11 cellular contexts compared by ENCODE assay signal in genomic region chr5:132423443-132423898, GRCh38. TPM values are rescaled to one million over a fixed set of nuclear protein-coding genes. Genes with fewer than 3 reads are reported as not detected.
DNase-seq lines count a peak whose midpoint lies in the region; ATAC-seq, FAIRE-seq and TF ChIP-seq lines count a peak whose summit lies in the region.
"Had no signal": no experiment of that assay in that cellular context is flagged by ENCODE, and none has a peak within 500 bp of the region (broad histone marks: within the 10 kb centered on the region; RNA-seq: fewer than 3 reads in every experiment).

No MANE protein-coding gene starts in this region.

- CTCF ChIA-PET in activated CD8-positive, alpha-beta memory T cell treated with anti-CD3 and anti-CD28 coated beads, Interleukin-2, amount 10 ng/mL, durations not matched to agents 7 days and 5 days (lab: Charles Lee) = interaction anchor here (0.7 to 12.5 kb wide), 12 partner anchors 12 to 78 kb away, joined by 3 to 131 read pairs (median 9); partner anchors contain the start of gene IRF1
- CTCF ChIA-PET in activated CD4-positive, alpha-beta memory T cell treated with anti-CD3 and anti-CD28 coated beads, Interleukin-2, amount 10 ng/mL, durations not matched to agents 7 days and 5 days (lab: Charles Lee) = interaction anchor here (0.6 to 7.5 kb wide), 11 partner anchors 9 to 539 kb away, joined by 3 to 111 read pairs (median 5); partner anchors contain the start of gene IRF1
- CTCF ChIA-PET in HepG2 (lab: Yijun Ruan, JAX; ENCODE audit: low intra/inter-chr PET ratio, low total read pairs) = no interaction called here

- H3K27ac Mint-ChIP-seq in activated CD8-positive, alpha-beta memory T cell treated with anti-CD3 and anti-CD28 coated beads, Interleukin-2, amount 10 ng/mL, durations not matched to agents 7 days and 5 days = peak overlapping the region; percentile 98
- peak overlapping the region; percentile 91 for H3K27ac Mint-ChIP-seq in activated CD4-positive, alpha-beta memory T cell treated with anti-CD3 and anti-CD28 coated beads, Interleukin-2, amount 10 ng/mL, durations not matched to agents 7 days and 5 days
- H3K27ac Mint-ChIP-seq in neural progenitor cell = no peak overlapping the region

- no peaks in the 10 kb centered on the region for H3K27me3 ChIP-seq in HepG2 (ENCODE audit: control insufficient read depth in 1 of 2, insufficient read depth in 2 of 2, low read length in 2 of 2)
- H3K27me3 ChIP-seq in subcutaneous abdominal adipose tissue (ENCODE audit: control insufficient read depth in 5 of 5, insufficient read depth in 4 of 5, low read length in 5 of 5) = no peaks in the 10 kb centered on the region
- H3K27me3 ChIP-seq in neural progenitor cell = no peaks in the 10 kb centered on the region

- no peak for DNase-seq in activated CD8-positive, alpha-beta memory T cell treated with anti-CD3 and anti-CD28 coated beads, Interleukin-2, amount 10 ng/mL, durations not matched to agents 7 days and 5 days
- DNase-seq in activated CD8-positive, alpha-beta memory T cell treated with anti-CD3 and anti-CD28 coated beads for 24 hours = no peak
- DNase-seq in activated CD4-positive, alpha-beta memory T cell treated with anti-CD3 and anti-CD28 coated beads, Interleukin-2, amount 10 ng/mL, durations not matched to agents 7 days and 5 days = no peak
- DNase-seq in HepG2 (ENCODE audit: low spot score) (no peak), neural progenitor cell (ENCODE audit: low spot score) (no peak), AG08396 (ENCODE audit: low spot score) (no peak)
- DNase-seq: cortex of kidney, NCI-H226 had no signal

- H3K9me3 ChIP-seq in HepG2 (ENCODE audit: low read length) = no peaks in the 10 kb centered on the region
- H3K9me3 ChIP-seq in subcutaneous abdominal adipose tissue (ENCODE audit: control insufficient read depth in 5 of 5, low read length in 5 of 5) = no peaks in the 10 kb centered on the region
- H3K9me3 ChIP-seq in neural progenitor cell (ENCODE audit: low read depth) = no peaks in the 10 kb centered on the region

- FAIRE-seq in HepG2 (lab: Jason Lieb, UNC) = no peak

- WGBS in HepG2 (ENCODE audit: low lambda C conversion rate) = 85% methylated on average over 3 of the region's 3 CpGs

- H3F3A ChIP-seq in neural progenitor cell (ENCODE audit: low read depth) = no peaks in the 10 kb centered on the region

- no peaks in the 10 kb centered on the region for H3K27me3 Mint-ChIP-seq in activated CD8-positive, alpha-beta memory T cell treated with anti-CD3 and anti-CD28 coated beads, Interleukin-2, amount 10 ng/mL, durations not matched to agents 7 days and 5 days
- no peaks in the 10 kb centered on the region for H3K27me3 Mint-ChIP-seq in activated CD4-positive, alpha-beta memory T cell treated with anti-CD3 and anti-CD28 coated beads, Interleukin-2, amount 10 ng/mL, durations not matched to agents 7 days and 5 days
- H3K27me3 Mint-ChIP-seq in neural progenitor cell (ENCODE audit: insufficient read depth, low read depth) = peaks cover 10% of the 10 kb centered on the region

- intact Hi-C loops in HepG2 (cut with micrococcal nuclease; ENCODE audit: unreplicated experiment) = no loop called here

- peak overlapping the region; percentile 44 for H3K4me3 Mint-ChIP-seq in activated CD8-positive, alpha-beta memory T cell treated with anti-CD3 and anti-CD28 coated beads, Interleukin-2, amount 10 ng/mL, durations not matched to agents 7 days and 5 days
- H3K4me3 Mint-ChIP-seq in activated CD4-positive, alpha-beta memory T cell treated with anti-CD3 and anti-CD28 coated beads, Interleukin-2, amount 10 ng/mL, durations not matched to agents 7 days and 5 days = peak overlapping the region; percentile 47
- H3K4me3 Mint-ChIP-seq in neural progenitor cell = no peak overlapping the region

- no TSS peak for BruUV-seq in HepG2 (replicated peaks; lab: Mats Ljungman, UMichigan)

- in situ Hi-C loops in HepG2 (cut with HindIII; ENCODE audit: extremely low pct_ligation_motif_present, low pct_unique_long_range_greater_than_20kb) = loop anchor here (10.0 kb wide), 1 partner anchor 71 kb away; the partner anchor contains the start of gene IRF1

- no peak for ATAC-seq in activated CD8-positive, alpha-beta memory T cell treated with anti-CD3 and anti-CD28 coated beads, Interleukin-2, amount 10 ng/mL, durations not matched to agents 7 days and 5 days
- ATAC-seq in HepG2 (no peak), HG03432 (IDR thresholded peaks at IDR 0.05; ENCODE audit: unreplicated experiment) (no peak)

- H3K9ac ChIP-seq in HepG2 (ENCODE audit: insufficient read depth, low read depth, low read length) (peak overlapping the region; percentile 40), subcutaneous abdominal adipose tissue (ENCODE audit: low read length in 5 of 5) (peak overlapping the region in 1 of 5 donors; percentile 2), neural progenitor cell (no peak overlapping the region)

- H3K4me3 ChIP-seq in HepG2 (replicated peaks in 1 of 3; ENCODE audit: insufficient read depth in 1 of 3, low read depth in 2 of 3, low read length in 3 of 3) = no peak overlapping the region
- peak overlapping the region in 1 of 5 donors; percentile 7 for H3K4me3 ChIP-seq in subcutaneous abdominal adipose tissue (ENCODE audit: low read depth in 1 of 5, low read length in 5 of 5)
- H3K4me3 ChIP-seq in neural progenitor cell = no peak overlapping the region
- H3K4me3 ChIP-seq: SK-N-MC had no signal

- H3K79me2 ChIP-seq in HepG2 (ENCODE audit: insufficient read depth, low read length) (no peaks in the 10 kb centered on the region), neural progenitor cell (ENCODE audit: low read depth) (no peaks in the 10 kb centered on the region)

- POLR2A ChIA-PET in activated CD4-positive, alpha-beta memory T cell treated with anti-CD3 and anti-CD28 coated beads, Interleukin-2, amount 10 ng/mL, durations not matched to agents 7 days and 5 days (lab: Charles Lee) = interaction anchor here (2.0 to 14.2 kb wide), 5 partner anchors 8 to 61 kb away, joined by 6 to 1155 read pairs (median 216); partner anchors contain the start of gene IRF1
- POLR2A ChIA-PET in HepG2 (lab: Yijun Ruan, JAX) = interaction anchor here (1.1 to 6.7 kb wide), 9 partner anchors 32 to 129 kb away, joined by 4 to 86 read pairs (median 7); partner anchors contain the start of genes IRF1 and SLC22A4

- no peak for TF ChIP-seq CTCF in HepG2 (CRISPR knock-in tag; IDR thresholded peaks at IDR 0.05)
- TF ChIP-seq CTCF in neural progenitor cell (IDR thresholded peaks at IDR 0.05) = no peak

- H3K27ac ChIP-seq in HepG2 (ENCODE audit: extremely low read length, insufficient read depth, low read length) (peak overlapping the region; percentile 68), subcutaneous abdominal adipose tissue (ENCODE audit: low read depth, low read length) (peak overlapping the region; percentile 99), neural progenitor cell (no peak overlapping the region)
- H3K27ac ChIP-seq: SK-N-MC had no signal

- H3K4me1 ChIP-seq in HepG2 (ENCODE audit: insufficient read depth, low read length) (peaks cover 68% of the 10 kb centered on the region), subcutaneous abdominal adipose tissue (ENCODE audit: control insufficient read depth in 5 of 5, insufficient read depth in 5 of 5, low read length in 5 of 5) (peaks cover 33 to 95% (median 94%) of the 10 kb centered on the region in 5 donors), neural progenitor cell (peaks cover 17% of the 10 kb centered on the region)

- H3K9me3 Mint-ChIP-seq in activated CD8-positive, alpha-beta memory T cell treated with anti-CD3 and anti-CD28 coated beads, Interleukin-2, amount 10 ng/mL, durations not matched to agents 7 days and 5 days (ENCODE audit: low read depth) = no peaks in the 10 kb centered on the region
- H3K9me3 Mint-ChIP-seq in activated CD4-positive, alpha-beta memory T cell treated with anti-CD3 and anti-CD28 coated beads, Interleukin-2, amount 10 ng/mL, durations not matched to agents 7 days and 5 days = no peaks in the 10 kb centered on the region
- no peaks in the 10 kb centered on the region for H3K9me3 Mint-ChIP-seq in neural progenitor cell

- no peak for TF ChIP-seq POLR2A in HepG2 (IDR thresholded peaks at IDR 0.05; ENCODE audit: insufficient read depth in 1 of 2, low read depth in 2 of 2, low read length in 2 of 2)

- TF ChIP-seq RAD21 in HepG2 (CRISPR knock-in tag; IDR thresholded peaks at IDR 0.05) = no peak

- H3K4me1 Mint-ChIP-seq in activated CD8-positive, alpha-beta memory T cell treated with anti-CD3 and anti-CD28 coated beads, Interleukin-2, amount 10 ng/mL, durations not matched to agents 7 days and 5 days = peaks cover 99% of the 10 kb centered on the region
- peaks cover 98% of the 10 kb centered on the region for H3K4me1 Mint-ChIP-seq in activated CD4-positive, alpha-beta memory T cell treated with anti-CD3 and anti-CD28 coated beads, Interleukin-2, amount 10 ng/mL, durations not matched to agents 7 days and 5 days
- peaks cover 31% of the 10 kb centered on the region for H3K4me1 Mint-ChIP-seq in neural progenitor cell

- no peak overlapping the region for H2AFZ ChIP-seq in HepG2 (ENCODE audit: low read length)
- no peak overlapping the region for H2AFZ ChIP-seq in neural progenitor cell (replicated peaks)

- TF ChIP-seq EP300 in HepG2 (IDR thresholded peaks at IDR 0.05; ENCODE audit: low read depth in 2 of 2, low read length in 2 of 2) (no peak), HepG2 (CRISPR knock-in tag; IDR thresholded peaks at IDR 0.05; ENCODE audit: borderline replicate concordance) (no peak)

- H4K20me1 ChIP-seq in HepG2 (ENCODE audit: insufficient read depth, low read length) (no peaks in the 10 kb centered on the region), neural progenitor cell (ENCODE audit: low read depth) (no peaks in the 10 kb centered on the region)

- peaks cover 73% of the 10 kb centered on the region for H3K36me3 Mint-ChIP-seq in activated CD8-positive, alpha-beta memory T cell treated with anti-CD3 and anti-CD28 coated beads, Interleukin-2, amount 10 ng/mL, durations not matched to agents 7 days and 5 days
- peaks cover 73% of the 10 kb centered on the region for H3K36me3 Mint-ChIP-seq in activated CD4-positive, alpha-beta memory T cell treated with anti-CD3 and anti-CD28 coated beads, Interleukin-2, amount 10 ng/mL, durations not matched to agents 7 days and 5 days (ENCODE audit: low read depth)
- no peaks in the 10 kb centered on the region for H3K36me3 Mint-ChIP-seq in neural progenitor cell

- H3K4me2 ChIP-seq in HepG2 (ENCODE audit: low read depth, low read length) (peak overlapping the region; percentile 46), neural progenitor cell (no peak overlapping the region)

- H3K36me3 ChIP-seq in HepG2 (replicated peaks in 1 of 2; ENCODE audit: control insufficient read depth in 1 of 2, insufficient read depth in 2 of 2, low read length in 2 of 2) (no peaks in the 10 kb centered on the region; a peak in 1 of 5 replicates), subcutaneous abdominal adipose tissue (ENCODE audit: control insufficient read depth in 5 of 5, insufficient read depth in 5 of 5, low read length in 5 of 5) (peaks cover 0 to 20% (median 4%) of the 10 kb centered on the region in 5 donors), neural progenitor cell (no peaks in the 10 kb centered on the region)

RNA-seq across cellular contexts. Expression of gene SLC22A5, which starts 54.0 kb away (rescaled TPM):
- 1 to 10 TPM; 3.9 to 4.5 TPM for total RNA-seq in activated CD8-positive, alpha-beta memory T cell treated with anti-CD3 and anti-CD28 coated beads, Interleukin-2, amount 10 ng/mL, durations not matched to agents 7 days and 5 days
- 1 to 10 TPM; 2.7 to 3.3 TPM for total RNA-seq in activated CD4-positive, alpha-beta memory T cell treated with anti-CD3 and anti-CD28 coated beads, Interleukin-2, amount 10 ng/mL, durations not matched to agents 7 days and 5 days
- total RNA-seq in HepG2 (2016; rRNA removed; fragmentation: Illumina TruSeq; extraction: Trizol) (4.0 and 7.1 TPM in 2 replicates), neural progenitor cell (ENCODE audit: low replicate concordance) (3.1 and 4.3 TPM in 2 replicates)
- total RNA-seq in HepG2 (2016; cell fraction: cytosol; rRNA removed; fragmentation: Illumina TruSeq; extraction: Trizol; ENCODE audit: low read depth) = 1.7 and 1.8 TPM in 2 replicates
- total RNA-seq in HepG2 (2016; cell fraction: insoluble cytoplasmic fraction; rRNA removed; fragmentation: Illumina TruSeq; extraction: Trizol) = 2.8 and 7.3 TPM in 2 replicates
- 4.9 and 5.0 TPM in 2 replicates for total RNA-seq in HepG2 (2016; cell fraction: membrane; rRNA removed; fragmentation: Illumina TruSeq; extraction: Trizol)
- total RNA-seq in HepG2 (2016; cell fraction: nucleus; rRNA removed; fragmentation: Illumina TruSeq; extraction: Trizol) = 9.2 and 10.1 TPM in 2 replicates
- 15.1 and 17.1 TPM in 2 replicates for polyA plus RNA-seq in HepG2 (2011; rRNA removed)
- polyA plus RNA-seq in HepG2 (2011; cell fraction: cytosol; rRNA removed) = 9.8 and 10.8 TPM in 2 replicates
- 31.0 and 32.0 TPM in 2 replicates for polyA plus RNA-seq in HepG2 (2011; cell fraction: nucleus; rRNA removed)
- polyA plus RNA-seq in HepG2 (2012) = 4.3 and 4.5 TPM in 2 replicates
- 1.2 and 1.3 TPM in 2 replicates for polyA plus RNA-seq in HepG2 (2016; cell fraction: cytosol; fragmentation: Illumina TruSeq; extraction: Trizol; ENCODE audit: low read depth)
- 3.2 and 3.9 TPM in 2 replicates for polyA plus RNA-seq in HepG2 (2016; cell fraction: insoluble cytoplasmic fraction; fragmentation: Illumina TruSeq; extraction: Trizol; ENCODE audit: low read depth)
- 2.6 TPM in 2 replicates for polyA plus RNA-seq in HepG2 (2016; cell fraction: membrane; fragmentation: Illumina TruSeq; extraction: Trizol; ENCODE audit: low read depth)
- polyA plus RNA-seq in HepG2 (2016; cell fraction: nucleus; fragmentation: Illumina TruSeq; extraction: Trizol; ENCODE audit: insufficient read depth, low read depth) = 16.4 and 21.5 TPM in 2 replicates
- 40.2 and 159 TPM in 2 replicates for polyA minus RNA-seq in HepG2 (2011; rRNA and poly(A)+ RNA removed; ENCODE audit: low replicate concordance)
- 4.4 and 5.1 TPM in 2 replicates for polyA minus RNA-seq in HepG2 (2011; cell fraction: cytosol; rRNA and poly(A)+ RNA removed)
- polyA minus RNA-seq in HepG2 (2011; cell fraction: nucleus; rRNA and poly(A)+ RNA removed) = 10.6 and 10.7 TPM in 2 replicates
